26 cellular contexts compared by ENCODE assay signal in the genomic region with DNA sequence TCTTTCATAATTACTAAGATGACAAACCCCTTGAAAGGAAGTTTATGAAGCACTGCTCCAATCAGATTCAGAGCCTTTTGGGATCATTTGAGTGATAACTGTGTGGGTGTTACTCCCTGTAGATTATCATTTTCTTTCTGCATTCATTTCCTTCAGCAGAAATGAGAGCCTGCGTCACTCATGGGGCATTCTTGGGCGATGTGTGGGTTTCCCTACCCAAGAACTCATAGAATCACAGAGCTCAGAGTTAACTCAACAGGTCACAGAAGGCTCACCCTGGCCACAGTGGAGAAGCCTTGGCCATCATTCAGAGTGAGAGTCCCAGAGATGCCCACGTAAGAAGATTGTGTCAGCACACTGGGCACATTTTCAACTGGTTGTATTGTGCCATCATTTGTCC.
"Had no signal": no experiment of that assay in that cellular context is flagged by ENCODE, and none has a peak within 500 bp of the region (broad histone marks: within the 10 kb centered on the region; RNA-seq: fewer than 3 reads in every experiment).

No MANE protein-coding gene starts in this region.

- DNase-seq: colonic mucosa; effector CD8-positive, alpha-beta T cell; endodermal cell; foreskin melanocyte; glutamatergic neuron; heart right ventricle; hypothalamus; immature natural killer cell; mesenchymal stem cell; mucosa of descending colon; naive thymus-derived CD4-positive, alpha-beta T cell; nephron progenitor cell; occipital lobe; pancreas; right lobe of liver; stimulated activated CD4-positive, alpha-beta T cell treated with anti-CD3 and anti-CD28 coated beads, Interleukin-15, amount 100 ng/mL, for 24 hours; stimulated activated CD4-positive, alpha-beta T cell treated with anti-CD3 and anti-CD28 coated beads, Interleukin-2, amount 100 ng/mL, for 48 hours; stimulated activated naive CD4-positive, alpha-beta T cell treated with Interleukin-2 at 50 U/mL for 16 hours; stomach; substantia nigra; testis; tibial artery had no signal

- H3K4me3 ChIP-seq: colonic mucosa, heart right ventricle, lung, mucosa of descending colon, pancreas, right lobe of liver, stomach, testis, tibial artery had no signal

- H3K27me3 ChIP-seq: colonic mucosa, pancreas, right lobe of liver, stomach, testis, tibial artery had no signal

- H3K27ac ChIP-seq: colonic mucosa, epithelial cell of prostate, heart right ventricle, pancreas, right lobe of liver, stomach, testis, tibial artery had no signal

- H3K36me3 ChIP-seq: colonic mucosa, heart right ventricle, pancreas, right lobe of liver, stomach, tibial artery had no signal

- FAIRE-seq: keratinocyte, pancreas, small intestine had no signal

- H3K4me1 ChIP-seq: colonic mucosa, heart right ventricle, pancreas, right lobe of liver had no signal

- H3K9me3 ChIP-seq: colonic mucosa, heart right ventricle, mucosa of descending colon, pancreas, right lobe of liver, stomach, testis, tibial artery had no signal
